10 cellular contexts compared by ENCODE assay signal in genomic region chr1:152777510-152778137, GRCh38. TPM values are rescaled to one million over a fixed set of nuclear protein-coding genes. Genes with fewer than 3 reads are reported as not detected.
DNase-seq lines count a peak whose midpoint lies in the region; ATAC-seq and TF ChIP-seq lines count a peak whose summit lies in the region.
"Had no signal": no experiment of that assay in that cellular context is flagged by ENCODE, and none has a peak within 500 bp of the region (broad histone marks: within the 10 kb centered on the region; RNA-seq: fewer than 3 reads in every experiment).

No MANE protein-coding gene starts in this region.

- dilution Hi-C loops in mammary epithelial cell (cut with HindIII; ENCODE audit: low sequenced_read_pairs) = loop anchor here (5.0 kb wide), 2 partner anchors 50 to 60 kb away; no protein-coding TSS in a partner anchor

- ATAC-seq in esophagus mucosa = no peak
- no peak for ATAC-seq in GM19452 (IDR thresholded peaks at IDR 0.05; ENCODE audit: unreplicated experiment)
- no peak for ATAC-seq in omental fat pad (ENCODE audit: low FRiP score)
- ATAC-seq in GM21515 (IDR thresholded peaks at IDR 0.05; ENCODE audit: unreplicated experiment) = no peak

- H3K27me3 ChIP-seq in mammary epithelial cell (ENCODE audit: insufficient read depth, low read length) = no peaks in the 10 kb centered on the region

- in situ Hi-C loops in mammary epithelial cell (cut with MboI; ENCODE audit: low sequenced_read_pairs in 2 of 2) = no loop called here

- no TSS peak for BruUV-seq in mammary epithelial cell (replicated peaks; lab: Mats Ljungman, UMichigan)

- H3K9me3 ChIP-seq in mammary epithelial cell (replicated peaks; ENCODE audit: insufficient read depth, low read length) = no peaks in the 10 kb centered on the region

- H3K36me3 ChIP-seq in mammary epithelial cell (ENCODE audit: insufficient read depth, low read length) = no peaks in the 10 kb centered on the region

- no peak overlapping the region for H3K4me2 ChIP-seq in mammary epithelial cell (ENCODE audit: insufficient read depth, low read depth, low read length)

- H2AFZ ChIP-seq in mammary epithelial cell (ENCODE audit: low read depth, low read length) = no peak overlapping the region

- intact Hi-C loops in mammary epithelial cell (cut with micrococcal nuclease) = loop anchor here (2.0 to 5.0 kb wide), 2 partner anchors 80 to 123 kb away; partner anchors contain the start of gene LCE7A

- H3K79me2 ChIP-seq in mammary epithelial cell (ENCODE audit: insufficient read depth, low read length) = no peaks in the 10 kb centered on the region

- TF ChIP-seq CTCF in AG09319 (IDR thresholded peaks at IDR 0.05; ENCODE audit: low read depth, low read length) (peak; percentile 33), mammary epithelial cell (conservative IDR thresholded peaks at IDR 0.05 in 1 of 2, IDR thresholded peaks at IDR 0.05 in 1 of 2; ENCODE audit: extremely low read depth in 1 of 2, insufficient read depth in 1 of 2, low read depth in 1 of 2, low read length in 2 of 2) (peak; percentile 29 to 60), omental fat pad (IDR thresholded peaks at IDR 0.05) (no peak)

- peaks cover 7% of the 10 kb centered on the region for H3K4me1 ChIP-seq in mammary epithelial cell (ENCODE audit: insufficient read depth, low read length)

- WGBS in mammary epithelial cell (ENCODE audit: low coverage, missing lambda C conversion rate) = 69% methylated on average over 4 of the region's 4 CpGs

- H3K27ac ChIP-seq in mammary epithelial cell (ENCODE audit: insufficient read depth, low read depth, low read length) = no peak overlapping the region

- CTCF ChIA-PET in mammary epithelial cell (lab: Charles Lee; ENCODE audit: low non-redundant PET) = interaction anchor here (0.6 to 0.9 kb wide), 2 partner anchors 8 to 10 kb away, joined by 3 read pairs; partner anchors contain the start of gene LCE1E

- H3K4me3 ChIP-seq in mammary epithelial cell (replicated peaks in 1 of 3; ENCODE audit: insufficient read depth in 1 of 3, low read depth in 2 of 3, low read length in 3 of 3) = no peak overlapping the region

- DNase-seq in AG09319 (ENCODE audit: extremely low read depth, low read depth) = no peak
- peak; percentile 13 for DNase-seq in EH (ENCODE audit: low read depth)
- DNase-seq in M059J (ENCODE audit: low read depth) = peak; percentile 27
- no peak for DNase-seq in mammary epithelial cell
- DNase-seq in omental fat pad (ENCODE audit: low spot score) = no peak
- DNase-seq: stimulated activated CD4-positive, alpha-beta T cell treated with anti-CD3 and anti-CD28 coated beads, Interleukin-12 subunit alpha, Interleukin-12 subunit beta, amount 100 ng/mL, for 4 hours had no signal

- no peak overlapping the region for H3K9ac ChIP-seq in mammary epithelial cell (ENCODE audit: insufficient read depth, low read length)

- H4K20me1 ChIP-seq in mammary epithelial cell (ENCODE audit: insufficient read depth, low read length) = no peaks in the 10 kb centered on the region

RNA-seq across cellular contexts. Expression of gene LCE1F, which starts 2.7 kb away (rescaled TPM):
- total RNA-seq in M059J (2014; rRNA removed; shearing (Covaris generic)) = not detected in 2 replicates
- total RNA-seq in mammary epithelial cell = 10 to 100 TPM in 1 of 2 donors, not detected in 1; 10.1 TPM
- 1.1 TPM for polyA plus RNA-seq in mammary epithelial cell
- not detected for polyA minus RNA-seq in mammary epithelial cell
- total RNA-seq in esophagus mucosa = not detected
- total RNA-seq in omental fat pad = not detected
- total RNA-seq: activated CD8-positive, alpha-beta memory T cell treated with anti-CD3 and anti-CD28 coated beads for 36 hours had no signal

RNA-seq across cellular contexts. Expression of gene LCE1E, which starts 8.4 kb away (rescaled TPM):
- not detected in 2 replicates for total RNA-seq in M059J (2014; rRNA removed; shearing (Covaris generic))
- 1 to 10 TPM in 1 of 2 donors, not detected in 1; 2.9 TPM for total RNA-seq in mammary epithelial cell
- polyA plus RNA-seq in mammary epithelial cell = 3.4 TPM
- polyA minus RNA-seq in mammary epithelial cell = not detected
- total RNA-seq in esophagus mucosa = not detected
- not detected for total RNA-seq in omental fat pad
- total RNA-seq: activated CD8-positive, alpha-beta memory T cell treated with anti-CD3 and anti-CD28 coated beads for 36 hours had no signal

RNA-seq across cellular contexts. Expression of gene LCE1D, which starts 18.9 kb away (rescaled TPM):
- total RNA-seq in M059J (2014; rRNA removed; shearing (Covaris generic)) = not detected in 2 replicates
- total RNA-seq in mammary epithelial cell = not detected
- polyA plus RNA-seq in mammary epithelial cell = not detected
- not detected for polyA minus RNA-seq in mammary epithelial cell
- total RNA-seq in esophagus mucosa = not detected
- total RNA-seq in omental fat pad = not detected
- total RNA-seq: activated CD8-positive, alpha-beta memory T cell treated with anti-CD3 and anti-CD28 coated beads for 36 hours had no signal

RNA-seq across cellular contexts. Expression of gene KPRP, which starts 19.8 kb away (rescaled TPM):
- total RNA-seq in M059J (2014; rRNA removed; shearing (Covaris generic)) = not detected in 2 replicates
- 1 to 10 TPM in 1 of 2 donors, not detected in 1; 1.2 TPM for total RNA-seq in mammary epithelial cell
- polyA plus RNA-seq in mammary epithelial cell = 0.62 TPM
- not detected for polyA minus RNA-seq in mammary epithelial cell
- total RNA-seq in esophagus mucosa = 3.6 TPM
- not detected for total RNA-seq in omental fat pad
- total RNA-seq: activated CD8-positive, alpha-beta memory T cell treated with anti-CD3 and anti-CD28 coated beads for 36 hours had no signal

RNA-seq across cellular contexts. Expression of gene LCE1C, which starts 28.8 kb away (rescaled TPM):
- total RNA-seq in M059J (2014; rRNA removed; shearing (Covaris generic)) = not detected in 2 replicates
- 10 to 100 TPM in 1 of 2 donors, not detected in 1; 11.1 TPM for total RNA-seq in mammary epithelial cell
- polyA plus RNA-seq in mammary epithelial cell = 25.6 TPM
- not detected for polyA minus RNA-seq in mammary epithelial cell
- 1.00 TPM for total RNA-seq in esophagus mucosa
- not detected for total RNA-seq in omental fat pad
- total RNA-seq: activated CD8-positive, alpha-beta memory T cell treated with anti-CD3 and anti-CD28 coated beads for 36 hours had no signal

Comparison
In these comparisons a context has a peak if more than half of its experiments do, and no peak if none do; other contexts are left out.
1. DNase-seq: peak in EH (single experiment) and M059J (single experiment); none in AG09319 (single experiment), mammary epithelial cell (single experiment) and omental fat pad (single experiment).
2. CTCF ChIP-seq: peak in AG09319 (single experiment) and mammary epithelial cell (2 of 2); none in omental fat pad (0 of 3).